ENCODE assay signal across 11 cellular contexts in the genomic region with DNA sequence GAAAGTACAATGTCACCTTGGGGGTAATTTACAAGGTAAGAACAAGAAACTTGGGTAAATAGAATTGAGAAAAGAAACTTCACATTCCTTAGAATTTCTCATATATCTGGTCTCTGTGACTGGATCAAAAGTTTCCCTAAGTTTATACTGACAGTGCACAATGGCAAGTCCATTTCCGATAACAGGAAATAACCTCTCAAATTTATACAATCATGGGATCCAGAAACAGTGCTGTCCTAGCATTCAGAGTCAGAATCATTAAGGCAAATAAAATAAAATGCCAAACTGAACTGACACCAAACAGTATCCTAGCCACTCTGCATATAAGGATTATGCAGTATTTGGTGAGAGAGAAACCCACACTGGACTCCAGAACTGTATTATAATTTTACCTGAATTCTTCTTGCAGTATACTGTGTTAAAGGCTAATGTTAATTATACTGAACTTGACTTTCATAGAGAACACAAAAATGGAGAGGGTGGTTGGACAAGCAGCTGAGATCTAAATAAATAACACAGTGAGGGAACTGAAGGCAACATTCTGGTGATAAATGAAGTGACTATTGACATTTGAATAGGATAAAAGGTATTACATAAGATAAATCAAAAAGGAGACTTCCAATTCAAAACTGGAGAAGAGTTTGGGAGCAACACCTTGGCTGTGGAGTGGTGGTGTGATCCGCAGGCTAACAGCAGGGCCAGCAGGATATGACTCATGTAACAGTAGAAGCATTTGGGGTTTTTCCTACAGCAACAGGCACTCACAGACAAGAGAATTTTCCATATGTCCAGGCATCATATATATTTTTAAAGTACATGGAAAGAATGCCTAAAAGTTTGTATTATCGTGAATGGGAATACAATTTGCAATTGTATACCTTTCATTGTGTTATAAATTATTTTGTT.
A peak's percentile ranks its signal among the peaks of the same experiment; 100 is the strongest.
DNase-seq lines count a peak whose midpoint lies in the region; ATAC-seq and TF ChIP-seq lines count a peak whose summit lies in the region.
"Had no signal": no experiment of that assay in that cellular context is flagged by ENCODE, and none has a peak within 500 bp of the region (broad histone marks: within the 10 kb centered on the region; RNA-seq: fewer than 3 reads in every experiment).

No MANE protein-coding gene starts in this region.

- BruUV-seq in A673 (replicated peaks; lab: Mats Ljungman, UMichigan), result no TSS peak

- WGBS in right lobe of liver (ENCODE audit: insufficient coverage, low coverage, low lambda C conversion rate, missing lambda C conversion rate), result 40% methylated on average over 3 of the region's 3 CpGs

- no peaks in the 10 kb centered on the region for H3K27me3 Mint-ChIP-seq in HFFc6 (ENCODE audit: insufficient read depth)

- intact Hi-C loops in A673 (cut with micrococcal nuclease; ENCODE audit: unreplicated experiment), result no loop called here
- intact Hi-C loops in right lobe of liver (cut with DNase I), result no loop called here
- intact Hi-C loops in sciatic nerve (cut with DNase I), result no loop called here

- POLR2A ChIA-PET in A673 (lab: Charles Lee; ENCODE audit: low non-redundant PET), result no interaction called here

- H3K36me3 Mint-ChIP-seq in HFFc6 (ENCODE audit: low read depth), result no peaks in the 10 kb centered on the region

- no peak overlapping the region for H3K27ac ChIP-seq in A673 (ENCODE audit: low read depth, low read length, poor library complexity, severe bottlenecking)
- H3K27ac ChIP-seq in right lobe of liver, result no peak overlapping the region
- H3K27ac ChIP-seq: BLaER1 treated with 17β-estradiol and CSF1 and Interleukin-3, amounts not matched to agents 10 nM and 100 nM had no signal

- TF ChIP-seq CTCF in A673 (conservative IDR thresholded peaks at IDR 0.05; ENCODE audit: low read depth, low read length) (no peak), HFFc6 (IDR thresholded peaks at IDR 0.05) (no peak), right lobe of liver (IDR thresholded peaks at IDR 0.05) (no peak)

- no peaks in the 10 kb centered on the region for H3K9me3 Mint-ChIP-seq in HFFc6

- H3K4me3 ChIP-seq in A673 (ENCODE audit: low read depth, low read length, poor library complexity, severe bottlenecking), result no peak overlapping the region
- H3K4me3 ChIP-seq in right lobe of liver, result no peak overlapping the region
- H3K4me3 ChIP-seq: BLaER1 treated with 17β-estradiol and CSF1 and Interleukin-3, amounts not matched to agents 10 nM and 100 nM had no signal

- H3K4me3 Mint-ChIP-seq in HFFc6, result peak overlapping the region; percentile 15

- peaks cover 45% of the 10 kb centered on the region for H3K4me1 Mint-ChIP-seq in HFFc6 (ENCODE audit: low read depth)

- DNase-seq in A673 (ENCODE audit: low spot score) (peak; percentile 66), HFFc6 (peak; percentile 62), SW480 (ENCODE audit: low spot score) (peak; percentile 4), fibroblast of the conjunctiva (ENCODE audit: low read depth) (peak; percentile 33), NCI-H1694 (lab: John Stamatoyannopoulos, UW) (no peak), right lobe of liver (no peak), sciatic nerve (ENCODE audit: low spot score) (no peak), DMS79 treated with DMSO at 0.1 percent for 48 hours (lab: John Stamatoyannopoulos, UW) (no peak)
- DNase-seq: NCI-H1930, occipital lobe had no signal

- H3K4me1 ChIP-seq in A673 (ENCODE audit: insufficient read depth, low read length, poor library complexity, severe bottlenecking), result peaks cover 29% of the 10 kb centered on the region
- H3K4me1 ChIP-seq in right lobe of liver, result no peaks in the 10 kb centered on the region
- H3K4me1 ChIP-seq: BLaER1 treated with 17β-estradiol and CSF1 and Interleukin-3, amounts not matched to agents 10 nM and 100 nM had no signal

- H3K36me3 ChIP-seq in A673 (ENCODE audit: insufficient read depth, low read length, poor library complexity, severe bottlenecking), result no peaks in the 10 kb centered on the region
- no peaks in the 10 kb centered on the region for H3K36me3 ChIP-seq in right lobe of liver
- H3K36me3 ChIP-seq: BLaER1 treated with 17β-estradiol and CSF1 and Interleukin-3, amounts not matched to agents 10 nM and 100 nM had no signal

- peak overlapping the region; percentile 71 for H3K27ac Mint-ChIP-seq in HFFc6

- H3K27me3 ChIP-seq in A673 (replicated peaks; ENCODE audit: insufficient read depth, low read depth, low read length, poor library complexity) (no peaks in the 10 kb centered on the region), right lobe of liver (no peaks in the 10 kb centered on the region)
- H3K27me3 ChIP-seq: BLaER1 treated with 17β-estradiol and CSF1 and Interleukin-3, amounts not matched to agents 10 nM and 100 nM had no signal

- no peak for TF ChIP-seq POLR2A in right lobe of liver (IDR thresholded peaks at IDR 0.05)

- ATAC-seq in right lobe of liver (no peak), sciatic nerve (no peak)

- CTCF ChIA-PET in A673 (lab: Charles Lee), result no interaction called here

- H3K9me3 ChIP-seq in A673 (ENCODE audit: low read depth, low read length, poor library complexity, severe bottlenecking) (no peaks in the 10 kb centered on the region), right lobe of liver (no peaks in the 10 kb centered on the region)

Comparison
In these comparisons a context has a peak if more than half of its experiments do, and no peak if none do; other contexts are left out.
1. DNase-seq: peak in A673 (single experiment), HFFc6 (single experiment), SW480 (single experiment) and fibroblast of the conjunctiva (single experiment); none in NCI-H1694 (single experiment), right lobe of liver (0 of 3), sciatic nerve (single experiment) and DMS79 treated with DMSO at 0.1 percent for 48 hours (single experiment).